ENCODE assay signal across 9 cellular contexts in genomic region chr20:49617394-49617793, GRCh38. TPM values are rescaled to one million over a fixed set of nuclear protein-coding genes. Genes with fewer than 3 reads are reported as not detected.
DNase-seq lines count a peak whose midpoint lies in the region; FAIRE-seq and TF ChIP-seq lines count a peak whose summit lies in the region.
"Not testable (repeated sequence)": the region's sequence is repeated elsewhere in the genome, so short reads cannot be mapped to it uniquely, and the experiment has no call there.
"Had no signal": no experiment of that assay in that cellular context is flagged by ENCODE, and none has a peak within 500 bp of the region (broad histone marks: within the 10 kb centered on the region; RNA-seq: fewer than 3 reads in every experiment).

No MANE protein-coding gene starts in this region.

- not testable (repeated sequence) for H3K27me3 ChIP-seq in Karpas-422 (ENCODE audit: low read length); hepatocyte; spleen (replicated peaks in 1 of 7)

- 64% methylated on average over 1 of the region's 3 CpGs for WGBS in hepatocyte (ENCODE audit: low lambda C conversion rate, missing lambda C conversion rate)
- WGBS in spleen, 5 donors: 60 to 84% (median 73%) methylated on average over 2 to 3 of the region's 3 CpGs

- not testable (repeated sequence) for H3K36me3 ChIP-seq in Karpas-422 (ENCODE audit: insufficient read depth, low read length); hepatocyte (replicated peaks; ENCODE audit: insufficient read depth, low read depth); spleen

- H3K4me2 ChIP-seq in Karpas-422 (ENCODE audit: low read depth, low read length, poor library complexity, severe bottlenecking); hepatocyte: not testable (repeated sequence)

- intact Hi-C loops in spleen (cut with DNase I; ENCODE audit: low total_unique reads): not testable (repeated sequence)

- not testable (repeated sequence) for H3K9me3 ChIP-seq in Karpas-422 (ENCODE audit: low read length); hepatocyte (ENCODE audit: low read depth); spleen

- not testable (repeated sequence) for H2AFZ ChIP-seq in Karpas-422 (ENCODE audit: low read length); hepatocyte

- TF ChIP-seq POLR2A in spleen (IDR thresholded peaks at IDR 0.05): not testable (repeated sequence)

- H3K9me2 ChIP-seq in Karpas-422 (replicated peaks; ENCODE audit: insufficient read depth, low read length); hepatocyte (replicated peaks; ENCODE audit: insufficient read depth): not testable (repeated sequence)

- not testable (repeated sequence) for H3K27ac ChIP-seq in Karpas-422 (ENCODE audit: low read length); hepatocyte; spleen

- H3K4me1 Mint-ChIP-seq in neural crest cell: not testable (repeated sequence)

- not testable (repeated sequence) for H3K9ac ChIP-seq in Karpas-422 (ENCODE audit: low read length)

- H3K27me3 Mint-ChIP-seq in neural crest cell (ENCODE audit: low read depth): not testable (repeated sequence)

- H3K4me3 Mint-ChIP-seq in neural crest cell: not testable (repeated sequence)

- not testable (repeated sequence) for H3K4me3 ChIP-seq in Karpas-422 (ENCODE audit: low read length); hepatocyte; spleen

- FAIRE-seq in urothelium cell line (lab: Jason Lieb, UNC): peak; percentile 98

- not testable (repeated sequence) for TF ChIP-seq CTCF in hepatocyte (IDR thresholded peaks at IDR 0.05; ENCODE audit: poor library complexity); neural crest cell (conservative IDR thresholded peaks at IDR 0.05); spleen (IDR thresholded peaks at IDR 0.05 in 8 of 11, conservative IDR thresholded peaks at IDR 0.05 in 3 of 11)

- not testable (repeated sequence) for H3K9me3 Mint-ChIP-seq in neural crest cell

- H3K27ac Mint-ChIP-seq in neural crest cell (ENCODE audit: unreplicated experiment): not testable (repeated sequence)

- H3K4me1 ChIP-seq in Karpas-422 (ENCODE audit: low read length) (peaks cover 31% of the 10 kb centered on the region), spleen (peaks cover 0 to 40% (median 15%) of the 10 kb centered on the region in 6 donors)
- not testable (repeated sequence) for H3K4me1 ChIP-seq in hepatocyte (ENCODE audit: insufficient read depth)

- not testable (repeated sequence) for H3K79me2 ChIP-seq in Karpas-422 (ENCODE audit: low read length); hepatocyte

- H3K36me3 Mint-ChIP-seq in neural crest cell (ENCODE audit: low read depth): not testable (repeated sequence)

- not testable (repeated sequence) for H4K20me1 ChIP-seq in Karpas-422 (ENCODE audit: insufficient read depth, low read depth, low read length); hepatocyte (ENCODE audit: insufficient read depth, poor library complexity, severe bottlenecking)

- peak; percentile 49 for DNase-seq in DMS53 (lab: John Stamatoyannopoulos, UW)
- peak; percentile 39 for DNase-seq in Karpas-422
- DNase-seq in NK-92 treated with Interleukin-12 subunit alpha and Interleukin-12 subunit beta, amount 100 ng/mL, for 24 hours (lab: John Stamatoyannopoulos, UW): peak; percentile 62
- peak; percentile 6 for DNase-seq in effector CD8-positive, alpha-beta T cell (lab: John Stamatoyannopoulos, UW)
- peak; percentile 63 for DNase-seq in hepatocyte (ENCODE audit: low spot score)
- peak; percentile 29 for DNase-seq in neural crest cell (ENCODE audit: low read depth, low spot score)
- DNase-seq in spleen: peak; percentile 88
- DNase-seq in urothelium cell line (ENCODE audit: low spot score): not testable (repeated sequence)

RNA-seq across cellular contexts. Expression of gene PTGIS, which starts 49.5 kb away (rescaled TPM):
- total RNA-seq in Karpas-422 (2014; rRNA removed; shearing (Covaris generic); ENCODE audit: low replicate concordance): not detected in 2 replicates
- total RNA-seq in hepatocyte (22.5 and 26.1 TPM in 2 replicates), neural crest cell (7.1 and 9.8 TPM in 2 replicates), spleen (1 to 10 TPM in 3 of 7 donors, under 1 TPM in 4; 0.34 to 1.6 (median 0.98) TPM)
- polyA plus RNA-seq in hepatocyte (25.4 and 27.4 TPM in 2 replicates), spleen (1 to 10 TPM in 1 of 3 donors, under 1 TPM in 2; 0.15 to 1.5 (median 0.86) TPM)
- total RNA-seq: CD4-positive, alpha-beta memory T cell had no signal
- polyA plus RNA-seq: CD4-positive, alpha-beta memory T cell had no signal
